1 cellular context compared by ENCODE assay signal in the genomic region with DNA sequence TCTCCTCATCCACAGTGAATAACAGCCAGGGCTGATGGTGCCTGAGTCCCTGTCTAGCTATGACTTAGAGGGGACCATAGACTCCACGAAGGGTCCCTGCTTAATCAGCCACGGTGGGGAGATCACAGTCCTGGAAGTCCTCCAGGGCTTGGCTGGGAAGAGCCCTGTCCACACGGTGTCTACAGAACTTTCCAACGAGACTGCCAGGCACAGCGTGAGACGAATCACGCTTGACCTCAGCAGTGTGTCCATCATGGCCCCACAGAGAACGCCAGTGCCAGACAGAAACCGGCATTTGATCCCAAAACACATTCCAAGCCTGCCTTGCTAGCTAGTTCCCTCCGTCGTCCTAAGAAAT.
TF ChIP-seq lines count a peak whose summit lies in the region.

No MANE protein-coding gene starts in this region.

TF ChIP-seq in GM12878, 131 proteins besides CTCF, POLR2A, EP300 and RAD21:
- TF ChIP-seq CEBPZ (IDR thresholded peaks at IDR 0.05; ENCODE audit: low read depth, low read length): no peak
- TF ChIP-seq DPF2 (IDR thresholded peaks at IDR 0.05): no peak
- no peak for TF ChIP-seq JUNB (IDR thresholded peaks at IDR 0.05)
- no peak for TF ChIP-seq TCF12 (IDR thresholded peaks at IDR 0.05; ENCODE audit: low read depth, low read length)
- no peak for TF ChIP-seq ZZZ3 (IDR thresholded peaks at IDR 0.05; ENCODE audit: control insufficient read depth, insufficient read length, low read depth)
- no peak for TF ChIP-seq FOXM1 (IDR thresholded peaks at IDR 0.05; ENCODE audit: low read depth, low read length)
- TF ChIP-seq NKRF (conservative IDR thresholded peaks at IDR 0.05): no peak
- TF ChIP-seq TARDBP (IDR thresholded peaks at IDR 0.05; ENCODE audit: borderline replicate concordance): no peak
- no peak for TF ChIP-seq NR2C2 (IDR thresholded peaks at IDR 0.05; ENCODE audit: borderline replicate concordance, control insufficient read depth, insufficient read length, low read depth)
- no peak for TF ChIP-seq BRCA1 (IDR thresholded peaks at IDR 0.05; ENCODE audit: low read depth, low read length)
- TF ChIP-seq, protein P1, sequence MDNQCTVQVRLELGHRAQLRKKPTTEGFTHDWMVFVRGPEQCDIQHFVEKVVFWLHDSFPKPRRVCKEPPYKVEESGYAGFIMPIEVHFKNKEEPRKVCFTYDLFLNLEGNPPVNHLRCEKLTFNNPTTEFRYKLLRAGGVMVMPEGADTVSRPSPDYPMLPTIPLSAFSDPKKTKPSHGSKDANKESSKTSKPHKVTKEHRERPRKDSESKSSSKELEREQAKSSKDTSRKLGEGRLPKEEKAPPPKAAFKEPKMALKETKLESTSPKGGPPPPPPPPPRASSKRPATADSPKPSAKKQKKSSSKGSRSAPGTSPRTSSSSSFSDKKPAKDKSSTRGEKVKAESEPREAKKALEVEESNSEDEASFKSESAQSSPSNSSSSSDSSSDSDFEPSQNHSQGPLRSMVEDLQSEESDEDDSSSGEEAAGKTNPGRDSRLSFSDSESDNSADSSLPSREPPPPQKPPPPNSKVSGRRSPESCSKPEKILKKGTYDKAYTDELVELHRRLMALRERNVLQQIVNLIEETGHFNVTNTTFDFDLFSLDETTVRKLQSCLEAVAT (IDR thresholded peaks at IDR 0.05): no peak
- TF ChIP-seq, protein P2, sequence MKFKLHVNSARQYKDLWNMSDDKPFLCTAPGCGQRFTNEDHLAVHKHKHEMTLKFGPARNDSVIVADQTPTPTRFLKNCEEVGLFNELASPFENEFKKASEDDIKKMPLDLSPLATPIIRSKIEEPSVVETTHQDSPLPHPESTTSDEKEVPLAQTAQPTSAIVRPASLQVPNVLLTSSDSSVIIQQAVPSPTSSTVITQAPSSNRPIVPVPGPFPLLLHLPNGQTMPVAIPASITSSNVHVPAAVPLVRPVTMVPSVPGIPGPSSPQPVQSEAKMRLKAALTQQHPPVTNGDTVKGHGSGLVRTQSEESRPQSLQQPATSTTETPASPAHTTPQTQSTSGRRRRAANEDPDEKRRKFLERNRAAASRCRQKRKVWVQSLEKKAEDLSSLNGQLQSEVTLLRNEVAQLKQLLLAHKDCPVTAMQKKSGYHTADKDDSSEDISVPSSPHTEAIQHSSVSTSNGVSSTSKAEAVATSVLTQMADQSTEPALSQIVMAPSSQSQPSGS (IDR thresholded peaks at IDR 0.05; ENCODE audit: low read length): no peak
- no peak for TF ChIP-seq ZBTB40 (IDR thresholded peaks at IDR 0.05; ENCODE audit: borderline replicate concordance)
- TF ChIP-seq, protein P3, sequence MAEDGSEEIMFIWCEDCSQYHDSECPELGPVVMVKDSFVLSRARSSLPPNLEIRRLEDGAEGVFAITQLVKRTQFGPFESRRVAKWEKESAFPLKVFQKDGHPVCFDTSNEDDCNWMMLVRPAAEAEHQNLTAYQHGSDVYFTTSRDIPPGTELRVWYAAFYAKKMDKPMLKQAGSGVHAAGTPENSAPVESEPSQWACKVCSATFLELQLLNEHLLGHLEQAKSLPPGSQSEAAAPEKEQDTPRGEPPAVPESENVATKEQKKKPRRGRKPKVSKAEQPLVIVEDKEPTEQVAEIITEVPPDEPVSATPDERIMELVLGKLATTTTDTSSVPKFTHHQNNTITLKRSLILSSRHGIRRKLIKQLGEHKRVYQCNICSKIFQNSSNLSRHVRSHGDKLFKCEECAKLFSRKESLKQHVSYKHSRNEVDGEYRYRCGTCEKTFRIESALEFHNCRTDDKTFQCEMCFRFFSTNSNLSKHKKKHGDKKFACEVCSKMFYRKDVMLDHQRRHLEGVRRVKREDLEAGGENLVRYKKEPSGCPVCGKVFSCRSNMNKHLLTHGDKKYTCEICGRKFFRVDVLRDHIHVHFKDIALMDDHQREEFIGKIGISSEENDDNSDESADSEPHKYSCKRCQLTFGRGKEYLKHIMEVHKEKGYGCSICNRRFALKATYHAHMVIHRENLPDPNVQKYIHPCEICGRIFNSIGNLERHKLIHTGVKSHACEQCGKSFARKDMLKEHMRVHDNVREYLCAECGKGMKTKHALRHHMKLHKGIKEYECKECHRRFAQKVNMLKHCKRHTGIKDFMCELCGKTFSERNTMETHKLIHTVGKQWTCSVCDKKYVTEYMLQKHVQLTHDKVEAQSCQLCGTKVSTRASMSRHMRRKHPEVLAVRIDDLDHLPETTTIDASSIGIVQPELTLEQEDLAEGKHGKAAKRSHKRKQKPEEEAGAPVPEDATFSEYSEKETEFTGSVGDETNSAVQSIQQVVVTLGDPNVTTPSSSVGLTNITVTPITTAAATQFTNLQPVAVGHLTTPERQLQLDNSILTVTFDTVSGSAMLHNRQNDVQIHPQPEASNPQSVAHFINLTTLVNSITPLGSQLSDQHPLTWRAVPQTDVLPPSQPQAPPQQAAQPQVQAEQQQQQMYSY (CRISPR knock-in tag; IDR thresholded peaks at IDR 0.05): no peak
